ENCODE assay signal across 1 cellular context in genomic region chr17:82118178-82118814, GRCh38.
TF ChIP-seq lines count a peak whose summit lies in the region.

No MANE protein-coding gene starts in this region.

TF ChIP-seq in HepG2, 621 proteins besides CTCF, POLR2A, EP300 and RAD21:
- TF ChIP-seq MBNL3 (CRISPR knock-in tag; conservative IDR thresholded peaks at IDR 0.05) (no peak), GTF2F1 (IDR thresholded peaks at IDR 0.05; ENCODE audit: low read length) (no peak), NCOR1 (IDR thresholded peaks at IDR 0.05; ENCODE audit: borderline replicate concordance, low read length) (no peak), ZNF781 (CRISPR knock-in tag; IDR thresholded peaks at IDR 0.05; ENCODE audit: borderline replicate concordance, not compliant biosample characterization) (no peak), ZNF883 (CRISPR knock-in tag; IDR thresholded peaks at IDR 0.05; ENCODE audit: not compliant biosample characterization) (peak; percentile 34), PRMT3 (CRISPR knock-in tag; IDR thresholded peaks at IDR 0.05; ENCODE audit: borderline replicate concordance, low read depth) (no peak), ZFP90 (CRISPR knock-in tag; IDR thresholded peaks at IDR 0.05; ENCODE audit: borderline replicate concordance) (no peak), ADNP (CRISPR knock-in tag; IDR thresholded peaks at IDR 0.05) (no peak), EZH2 (conservative IDR thresholded peaks at IDR 0.05; ENCODE audit: low read depth, low read length) (no peak), NFAT5 (CRISPR knock-in tag; IDR thresholded peaks at IDR 0.05) (no peak), NCOA1 (CRISPR knock-in tag; IDR thresholded peaks at IDR 0.05) (no peak), ZNF687 (CRISPR knock-in tag; IDR thresholded peaks at IDR 0.05) (peak; percentile 46; the same call in 1 of the 2 replicates), ZNF124 (CRISPR knock-in tag; IDR thresholded peaks at IDR 0.05) (no peak), SOX5 (CRISPR knock-in tag; IDR thresholded peaks at IDR 0.05; ENCODE audit: borderline replicate concordance) (no peak), ASH2L (IDR thresholded peaks at IDR 0.05; ENCODE audit: insufficient read length, low read depth, low read length) (peak; percentile 10), ZNF567 (CRISPR knock-in tag; IDR thresholded peaks at IDR 0.05; ENCODE audit: borderline replicate concordance) (no peak), ZFP82 (CRISPR knock-in tag; IDR thresholded peaks at IDR 0.05; ENCODE audit: borderline replicate concordance) (no peak), SP5 (CRISPR knock-in tag; IDR thresholded peaks at IDR 0.05; ENCODE audit: borderline replicate concordance, low read depth) (0 out of 2 replicates have a peak, but pooled peaks have one; percentile 9), KAT2B (IDR thresholded peaks at IDR 0.05; ENCODE audit: borderline replicate concordance, low read depth, low read length) (no peak), ZNF431 (CRISPR knock-in tag; IDR thresholded peaks at IDR 0.05; ENCODE audit: borderline replicate concordance, low read depth) (no peak), HNRNPLL (IDR thresholded peaks at IDR 0.05; ENCODE audit: low read depth, low read length, poor library complexity, severe bottlenecking) (no peak), SNAPC5 (CRISPR knock-in tag; IDR thresholded peaks at IDR 0.05; ENCODE audit: borderline replicate concordance) (no peak), CC2D1A (CRISPR knock-in tag; IDR thresholded peaks at IDR 0.05) (no peak), ZBTB38 (CRISPR knock-in tag; IDR thresholded peaks at IDR 0.05) (peak; percentile 60; the same call in 1 of the 2 replicates), TRAFD1 (CRISPR knock-in tag; IDR thresholded peaks at IDR 0.05; ENCODE audit: borderline replicate concordance) (no peak)
- TF ChIP-seq, protein P1, sequence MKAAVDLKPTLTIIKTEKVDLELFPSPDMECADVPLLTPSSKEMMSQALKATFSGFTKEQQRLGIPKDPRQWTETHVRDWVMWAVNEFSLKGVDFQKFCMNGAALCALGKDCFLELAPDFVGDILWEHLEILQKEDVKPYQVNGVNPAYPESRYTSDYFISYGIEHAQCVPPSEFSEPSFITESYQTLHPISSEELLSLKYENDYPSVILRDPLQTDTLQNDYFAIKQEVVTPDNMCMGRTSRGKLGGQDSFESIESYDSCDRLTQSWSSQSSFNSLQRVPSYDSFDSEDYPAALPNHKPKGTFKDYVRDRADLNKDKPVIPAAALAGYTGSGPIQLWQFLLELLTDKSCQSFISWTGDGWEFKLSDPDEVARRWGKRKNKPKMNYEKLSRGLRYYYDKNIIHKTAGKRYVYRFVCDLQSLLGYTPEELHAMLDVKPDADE (CRISPR knock-in tag; IDR thresholded peaks at IDR 0.05) = no peak
- TF ChIP-seq, protein P2, sequence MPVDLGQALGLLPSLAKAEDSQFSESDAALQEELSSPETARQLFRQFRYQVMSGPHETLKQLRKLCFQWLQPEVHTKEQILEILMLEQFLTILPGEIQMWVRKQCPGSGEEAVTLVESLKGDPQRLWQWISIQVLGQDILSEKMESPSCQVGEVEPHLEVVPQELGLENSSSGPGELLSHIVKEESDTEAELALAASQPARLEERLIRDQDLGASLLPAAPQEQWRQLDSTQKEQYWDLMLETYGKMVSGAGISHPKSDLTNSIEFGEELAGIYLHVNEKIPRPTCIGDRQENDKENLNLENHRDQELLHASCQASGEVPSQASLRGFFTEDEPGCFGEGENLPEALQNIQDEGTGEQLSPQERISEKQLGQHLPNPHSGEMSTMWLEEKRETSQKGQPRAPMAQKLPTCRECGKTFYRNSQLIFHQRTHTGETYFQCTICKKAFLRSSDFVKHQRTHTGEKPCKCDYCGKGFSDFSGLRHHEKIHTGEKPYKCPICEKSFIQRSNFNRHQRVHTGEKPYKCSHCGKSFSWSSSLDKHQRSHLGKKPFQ (CRISPR knock-in tag; IDR thresholded peaks at IDR 0.05; ENCODE audit: insufficient replicate concordance) = no peak
